In the genomic region with DNA sequence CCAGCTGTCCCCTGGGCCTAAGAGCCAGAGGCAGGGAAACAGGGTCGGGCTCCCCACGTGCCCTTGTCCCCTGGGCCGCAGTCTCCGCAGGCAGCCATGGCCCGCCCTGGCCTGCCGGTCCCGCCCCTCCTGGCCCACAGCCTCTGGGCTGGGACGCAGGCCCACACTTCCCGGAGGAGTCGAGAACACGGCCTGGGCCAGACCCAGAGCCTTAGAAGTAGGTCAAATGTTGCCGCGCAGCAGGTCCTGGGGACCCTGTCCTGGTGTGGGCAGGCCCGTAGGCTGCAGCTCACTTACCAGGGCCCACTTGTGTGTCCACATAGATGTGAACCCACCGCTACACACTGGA, we compare ENCODE assay signal across 15 cellular contexts. TPM values are rescaled to one million over a fixed set of nuclear protein-coding genes. Genes with fewer than 3 reads are reported as not detected.
A peak's percentile ranks its signal among the peaks of the same experiment; 100 is the strongest.
DNase-seq lines count a peak whose midpoint lies in the region; ATAC-seq, FAIRE-seq and TF ChIP-seq lines count a peak whose summit lies in the region.
"Had no signal": no experiment of that assay in that cellular context is flagged by ENCODE, and none has a peak within 500 bp of the region (broad histone marks: within the 10 kb centered on the region; RNA-seq: fewer than 3 reads in every experiment).

No MANE protein-coding gene starts in this region.

- intact Hi-C loops in body of pancreas (cut with DNase I) (no loop called here), heart left ventricle (cut with DNase I) (loop anchor here (1.0 to 10.0 kb wide), 10 partner anchors 25 to 457 kb away; partner anchors contain the start of genes CCDC12 (in 1 of the 10), NBEAL2 (in 1 of the 10) and TMIE (in 1 of the 10))
- intact Hi-C loops in activated CD4-positive, alpha-beta T cell treated with anti-CD3 and anti-CD28 coated beads, Interleukin-2, amount 10 ng/mL, durations not matched to agents 24 days and 14 days (cut with micrococcal nuclease) = loop anchor here (5.0 kb wide), 2 partner anchors 130 to 505 kb away; no protein-coding TSS in a partner anchor

- H3K4me1 ChIP-seq in body of pancreas (peaks cover 17% of the 10 kb centered on the region), heart left ventricle (peaks cover 13 to 78% (median 40%) of the 10 kb centered on the region in 12 donors), upper lobe of left lung (peaks cover 28 to 44% (median 40%) of the 10 kb centered on the region in 4 donors)
- H3K4me1 ChIP-seq: SJSA1 had no signal

- peaks cover 4% of the 10 kb centered on the region for H3K27me3 Mint-ChIP-seq in activated CD4-positive, alpha-beta T cell treated with anti-CD3 and anti-CD28 coated beads, Interleukin-2, amount 10 ng/mL, durations not matched to agents 24 days and 14 days
- H3K27me3 Mint-ChIP-seq: stimulated activated naive CD8-positive, alpha-beta T cell treated with anti-CD3 and anti-CD28 coated beads, Interleukin-15, Interleukin-2, amounts not matched to agents 100 ng/mL and 50 ng/mL, for 24 hours had no signal

- TF ChIP-seq CTCF in body of pancreas (IDR thresholded peaks at IDR 0.05) (no peak), heart left ventricle (IDR thresholded peaks at IDR 0.05) (no peak), upper lobe of left lung (IDR thresholded peaks at IDR 0.05) (no peak)

- H3K27me3 ChIP-seq in body of pancreas = no peaks in the 10 kb centered on the region
- no peaks in the 10 kb centered on the region for H3K27me3 ChIP-seq in heart left ventricle
- H3K27me3 ChIP-seq in upper lobe of left lung = no peaks in the 10 kb centered on the region
- H3K27me3 ChIP-seq: SJSA1 had no signal

- H3K9me3 ChIP-seq in body of pancreas = no peaks in the 10 kb centered on the region
- H3K9me3 ChIP-seq in heart left ventricle = no peaks in the 10 kb centered on the region
- H3K9me3 ChIP-seq in upper lobe of left lung = no peaks in the 10 kb centered on the region
- H3K9me3 ChIP-seq: SJSA1 had no signal

- TF ChIP-seq EP300 in upper lobe of left lung (IDR thresholded peaks at IDR 0.05) = no peak

- no peak for FAIRE-seq in urothelium cell line (lab: Jason Lieb, UNC)

- H3K9me3 Mint-ChIP-seq in activated CD4-positive, alpha-beta T cell treated with anti-CD3 and anti-CD28 coated beads, Interleukin-2, amount 10 ng/mL, durations not matched to agents 24 days and 14 days = no peaks in the 10 kb centered on the region
- H3K9me3 Mint-ChIP-seq: activated naive CD4-positive, alpha-beta T cell treated with anti-CD3 and anti-CD28 coated beads, Interleukin-2, amount 10 ng/mL, durations not matched to agents 7 days and 5 days; endodermal cell; memory B cell; stimulated activated naive CD8-positive, alpha-beta T cell treated with anti-CD3 and anti-CD28 coated beads, Interleukin-15, Interleukin-2, amounts not matched to agents 100 ng/mL and 50 ng/mL, for 24 hours had no signal

- 22% methylated on average over 14 of the region's 15 CpGs; no CpG with 5 or more reads in 1 of the 2 donors for WGBS in body of pancreas, 2 donors
- 0 to 50% (median 15%) methylated on average over 2 to 15 of the region's 15 CpGs for whole genome bisulfite sequencing in heart left ventricle, 4 donors
- WGBS in upper lobe of left lung, 2 donors = 32% methylated on average over 13 of the region's 15 CpGs; no CpG with 5 or more reads in 1 of the 2 donors

- no peak overlapping the region for H3K27ac Mint-ChIP-seq in activated CD4-positive, alpha-beta T cell treated with anti-CD3 and anti-CD28 coated beads, Interleukin-2, amount 10 ng/mL, durations not matched to agents 24 days and 14 days
- H3K27ac Mint-ChIP-seq: activated naive CD4-positive, alpha-beta T cell treated with anti-CD3 and anti-CD28 coated beads, Interleukin-2, amount 10 ng/mL, durations not matched to agents 7 days and 5 days; endodermal cell; memory B cell; stimulated activated naive CD8-positive, alpha-beta T cell treated with anti-CD3 and anti-CD28 coated beads, Interleukin-15, Interleukin-2, amounts not matched to agents 100 ng/mL and 50 ng/mL, for 24 hours had no signal

- DNase-seq in body of pancreas = peak; percentile 70 to 84 (median 80)
- peak; percentile 89 to 95 (median 94) for DNase-seq in heart left ventricle
- peak; percentile 9 for DNase-seq in occipital lobe (lab: John Stamatoyannopoulos, UW)
- DNase-seq in upper lobe of left lung = peak; percentile 84 to 94
- no peak for DNase-seq in activated CD4-positive, alpha-beta T cell treated with anti-CD3 and anti-CD28 coated beads, Interleukin-2, amount 10 ng/mL, durations not matched to agents 24 days and 14 days
- DNase-seq in DMS 273 (lab: John Stamatoyannopoulos, UW; ENCODE audit: unreplicated experiment) = no peak
- no peak for DNase-seq in urothelium cell line (ENCODE audit: low spot score)
- DNase-seq: activated naive CD4-positive, alpha-beta T cell treated with anti-CD3 and anti-CD28 coated beads, Interleukin-2, amount 10 ng/mL, durations not matched to agents 7 days and 5 days; endodermal cell; NCI-H510A; stimulated activated CD4-positive, alpha-beta T cell treated with anti-CD3 and anti-CD28 coated beads, Interleukin-15, amount 100 ng/mL, for 24 hours had no signal

- no peak overlapping the region for H3K4me3 Mint-ChIP-seq in activated CD4-positive, alpha-beta T cell treated with anti-CD3 and anti-CD28 coated beads, Interleukin-2, amount 10 ng/mL, durations not matched to agents 24 days and 14 days
- H3K4me3 Mint-ChIP-seq: activated naive CD4-positive, alpha-beta T cell treated with anti-CD3 and anti-CD28 coated beads, Interleukin-2, amount 10 ng/mL, durations not matched to agents 7 days and 5 days; endodermal cell; memory B cell; stimulated activated naive CD8-positive, alpha-beta T cell treated with anti-CD3 and anti-CD28 coated beads, Interleukin-15, Interleukin-2, amounts not matched to agents 100 ng/mL and 50 ng/mL, for 24 hours had no signal

- H3K4me3 ChIP-seq in body of pancreas (no peak overlapping the region), heart left ventricle (no peak overlapping the region), upper lobe of left lung (no peak overlapping the region)
- H3K4me3 ChIP-seq: SJSA1 had no signal

- TF ChIP-seq POLR2A in body of pancreas (IDR thresholded peaks at IDR 0.05) (no peak), heart left ventricle (IDR thresholded peaks at IDR 0.05) (no peak), upper lobe of left lung (IDR thresholded peaks at IDR 0.05) (no peak)

- H3K27ac ChIP-seq in body of pancreas = peak overlapping the region in 1 of 4 donors; percentile 19
- peak overlapping the region; percentile 63 to 100 (median 86) for H3K27ac ChIP-seq in heart left ventricle
- H3K27ac ChIP-seq in upper lobe of left lung = peak overlapping the region; percentile 48 to 76 (median 72)
- H3K27ac ChIP-seq: SJSA1 had no signal

- no peaks in the 10 kb centered on the region for H3K4me1 Mint-ChIP-seq in activated CD4-positive, alpha-beta T cell treated with anti-CD3 and anti-CD28 coated beads, Interleukin-2, amount 10 ng/mL, durations not matched to agents 24 days and 14 days
- H3K4me1 Mint-ChIP-seq: activated naive CD4-positive, alpha-beta T cell treated with anti-CD3 and anti-CD28 coated beads, Interleukin-2, amount 10 ng/mL, durations not matched to agents 7 days and 5 days; endodermal cell had no signal

- no peaks in the 10 kb centered on the region for H3K36me3 Mint-ChIP-seq in activated CD4-positive, alpha-beta T cell treated with anti-CD3 and anti-CD28 coated beads, Interleukin-2, amount 10 ng/mL, durations not matched to agents 24 days and 14 days (ENCODE audit: low read depth)
- H3K36me3 Mint-ChIP-seq: activated naive CD4-positive, alpha-beta T cell treated with anti-CD3 and anti-CD28 coated beads, Interleukin-2, amount 10 ng/mL, durations not matched to agents 7 days and 5 days; memory B cell had no signal

- peak; percentile 86 for ATAC-seq in body of pancreas
- ATAC-seq in heart left ventricle = peak; percentile 64 to 78 (median 74)
- ATAC-seq in upper lobe of left lung (ENCODE audit: low FRiP score in 2 of 2) = peak; percentile 83 to 91
- no peak for ATAC-seq in GM18517 (IDR thresholded peaks at IDR 0.05; ENCODE audit: unreplicated experiment)

- H3K36me3 ChIP-seq in body of pancreas (replicated peaks in 1 of 2; ENCODE audit: insufficient read depth in 1 of 2, low read depth in 2 of 2) (no peaks in the 10 kb centered on the region), heart left ventricle (no peaks in the 10 kb centered on the region), upper lobe of left lung (no peaks in the 10 kb centered on the region)
- H3K36me3 ChIP-seq: SJSA1 had no signal

RNA-seq across cellular contexts. Expression of gene MYL3, which starts 4.3 kb away (rescaled TPM):
- total RNA-seq in body of pancreas (10 to 100 TPM in 1 of 2 donors, not detected in 1; 10.4 TPM), heart left ventricle (over 10,000 TPM in 1 of 9 donors, 1,000 to 10,000 TPM in 8; 4,961 to 10,676 (median 6,839) TPM), occipital lobe (not detected), upper lobe of left lung (1 to 10 TPM; 1.2 to 6.3 (median 2.6) TPM)
- over 10,000 TPM in 1 of 2 donors, 1,000 to 10,000 TPM in 1; 5,594 to 12,544 TPM for polyA plus RNA-seq in heart left ventricle
- not detected in 2 replicates for total RNA-seq in activated CD4-positive, alpha-beta T cell treated with anti-CD3 and anti-CD28 coated beads, Interleukin-2, amount 10 ng/mL, durations not matched to agents 24 days and 14 days
- total RNA-seq: SJSA1 had no signal

RNA-seq across cellular contexts. Expression of gene PTH1R, which starts 10.0 kb away (rescaled TPM):
- total RNA-seq in body of pancreas (1 to 10 TPM; 1.8 to 8.2 TPM), heart left ventricle (10 to 100 TPM in 2 of 9 donors, 1 to 10 TPM in 7; 2.1 to 15.6 (median 6.0) TPM), occipital lobe (2.3 TPM), upper lobe of left lung (10 to 100 TPM in 4 of 6 donors, 1 to 10 TPM in 2; 2.6 to 48.2 (median 16.2) TPM)
- 10 to 100 TPM in 1 of 2 donors, 1 to 10 TPM in 1; 6.5 to 23.4 TPM for polyA plus RNA-seq in heart left ventricle
- not detected in 2 replicates for total RNA-seq in activated CD4-positive, alpha-beta T cell treated with anti-CD3 and anti-CD28 coated beads, Interleukin-2, amount 10 ng/mL, durations not matched to agents 24 days and 14 days
- total RNA-seq: SJSA1 had no signal

Comparison
In these comparisons a context has a peak if more than half of its experiments do, and no peak if none do; other contexts are left out.
1. DNase-seq: peak in body of pancreas (4 of 4), heart left ventricle (5 of 5), occipital lobe (single experiment) and upper lobe of left lung (2 of 2); none in activated CD4-positive, alpha-beta T cell treated with anti-CD3 and anti-CD28 coated beads, Interleukin-2, amount 10 ng/mL, durations not matched to agents 24 days and 14 days (single experiment), DMS 273 (single experiment) and urothelium cell line (single experiment).
2. RNA of gene MYL3, which starts 4.3 kb away (total RNA-seq): 4,961 to 10,676 TPM in heart left ventricle; 10.4 TPM in body of pancreas, 1.2 to 6.3 TPM in upper lobe of left lung, not detected in occipital lobe (single experiment) and not detected in activated CD4-positive, alpha-beta T cell treated with anti-CD3 and anti-CD28 coated beads, Interleukin-2, amount 10 ng/mL, durations not matched to agents 24 days and 14 days; every median in the first group is over 100 times any median in the second.